8 cellular contexts compared by ENCODE assay signal in the genomic region with DNA sequence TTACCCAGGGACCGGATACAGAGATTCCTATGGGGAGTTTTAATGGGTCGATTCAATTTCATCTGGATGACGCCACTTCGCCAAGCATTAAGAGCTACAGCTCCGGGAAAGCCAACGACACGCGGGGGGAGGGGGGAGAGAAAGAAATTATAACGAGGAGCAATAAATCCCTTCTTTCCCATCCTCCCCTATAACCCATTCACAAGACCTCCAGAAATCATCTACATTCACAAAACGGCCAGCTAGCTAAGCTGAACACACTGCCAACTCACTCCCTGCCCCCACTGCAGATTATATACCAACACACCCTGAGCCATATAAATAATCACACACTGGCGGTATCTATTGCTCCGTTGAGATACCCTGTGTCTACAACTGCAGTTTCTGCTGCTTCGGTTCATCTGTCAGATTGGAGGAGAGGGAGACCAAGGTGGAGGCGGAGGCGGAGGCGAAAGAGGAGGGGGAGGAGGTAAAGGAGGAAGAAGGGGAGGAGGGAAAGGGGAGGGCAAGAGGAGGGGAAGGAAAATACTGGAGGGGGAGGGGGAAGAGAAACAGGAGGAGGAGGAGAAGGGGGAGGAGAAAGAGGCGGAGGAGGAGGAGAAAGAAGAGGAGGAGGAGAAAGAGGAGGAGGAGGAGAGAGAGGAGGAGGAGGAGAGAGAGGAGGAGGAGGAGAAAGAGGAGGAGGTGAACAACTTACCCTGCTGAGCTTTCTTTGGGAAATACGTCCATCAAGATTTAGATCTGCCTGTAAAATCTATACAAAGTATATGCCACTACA.
DNase-seq lines count a peak whose midpoint lies in the region; ATAC-seq and TF ChIP-seq lines count a peak whose summit lies in the region.

No MANE protein-coding gene starts in this region.

- no peak overlapping the region for H3K27ac Mint-ChIP-seq in activated CD4-positive, alpha-beta memory T cell treated with anti-CD3 and anti-CD28 coated beads for 36 hours

- peaks cover 2% of the 10 kb centered on the region for H3K9me3 Mint-ChIP-seq in activated CD4-positive, alpha-beta memory T cell treated with anti-CD3 and anti-CD28 coated beads for 36 hours

- H3K4me2 ChIP-seq in DOHH2 (ENCODE audit: low read length), result peak overlapping the region; percentile 50

- H3K27ac ChIP-seq in DOHH2 (ENCODE audit: low read depth, low read length) (no peak overlapping the region), tibial nerve (peak overlapping the region in 3 of 4 donors; percentile 40 to 58 (median 41))

- no peaks in the 10 kb centered on the region for H3F3A ChIP-seq in DOHH2 (ENCODE audit: control insufficient read depth, insufficient read depth)

- no peaks in the 10 kb centered on the region for H3K9me2 ChIP-seq in DOHH2 (replicated peaks; ENCODE audit: control insufficient read depth, low read length)

- no peak for TF ChIP-seq EP300 in tibial nerve (IDR thresholded peaks at IDR 0.05)

- ATAC-seq in esophagus mucosa (peak; percentile 85), GM19452 (IDR thresholded peaks at IDR 0.05; ENCODE audit: unreplicated experiment) (no peak)

- H3K79me2 ChIP-seq in DOHH2 (ENCODE audit: control insufficient read depth, low read length), result no peaks in the 10 kb centered on the region

- TF ChIP-seq POLR2A in NB4 (IDR thresholded peaks at IDR 0.05; ENCODE audit: extremely low read depth, insufficient read length), result no peak
- TF ChIP-seq POLR2A in tibial nerve (IDR thresholded peaks at IDR 0.05), result no peak

- H3K27me3 Mint-ChIP-seq in activated CD4-positive, alpha-beta memory T cell treated with anti-CD3 and anti-CD28 coated beads for 36 hours, result no peaks in the 10 kb centered on the region

- intact Hi-C loops in activated CD4-positive, alpha-beta memory T cell treated with anti-CD3 and anti-CD28 coated beads for 36 hours (cut with micrococcal nuclease), result loop anchor here (2.0 kb wide), 1 partner anchor 500 kb away; no protein-coding TSS in a partner anchor

- WGBS in tibial nerve, 2 donors, result 34 to 40% methylated on average over 17 to 18 of the region's 18 CpGs

- TF ChIP-seq CTCF in DOHH2 (IDR thresholded peaks at IDR 0.05; ENCODE audit: low read depth, low read length, poor library complexity, severe bottlenecking) (no peak), NB4 (IDR thresholded peaks at IDR 0.05; ENCODE audit: low read depth, low read length) (no peak), tibial nerve (IDR thresholded peaks at IDR 0.05) (no peak)

- H3K36me3 ChIP-seq in DOHH2 (ENCODE audit: control insufficient read depth, low read length), result no peaks in the 10 kb centered on the region
- H3K36me3 ChIP-seq in tibial nerve, result no peaks in the 10 kb centered on the region

- H3K4me1 ChIP-seq in DOHH2 (ENCODE audit: control insufficient read depth, low read length) (no peaks in the 10 kb centered on the region), tibial nerve (peaks cover 0 to 8% (median 0%) of the 10 kb centered on the region in 4 donors)

- peaks cover 9% of the 10 kb centered on the region for H3K4me1 Mint-ChIP-seq in activated CD4-positive, alpha-beta memory T cell treated with anti-CD3 and anti-CD28 coated beads for 36 hours (ENCODE audit: low read depth)

- H4K20me1 ChIP-seq in DOHH2 (ENCODE audit: control insufficient read depth, insufficient read depth, low read depth, low read length), result no peaks in the 10 kb centered on the region

- H3K36me3 Mint-ChIP-seq in activated CD4-positive, alpha-beta memory T cell treated with anti-CD3 and anti-CD28 coated beads for 36 hours, result no peaks in the 10 kb centered on the region

- H3K4me3 Mint-ChIP-seq in activated CD4-positive, alpha-beta memory T cell treated with anti-CD3 and anti-CD28 coated beads for 36 hours, result peak overlapping the region; percentile 76

- POLR2A ChIA-PET in activated CD4-positive, alpha-beta memory T cell treated with anti-CD3 and anti-CD28 coated beads for 36 hours (lab: Charles Lee), result no interaction called here

- CTCF ChIA-PET in activated CD4-positive, alpha-beta memory T cell treated with anti-CD3 and anti-CD28 coated beads for 36 hours (lab: Charles Lee), result no interaction called here

- DNase-seq in NB4 (ENCODE audit: low read depth), result peak; percentile 45
- DNase-seq in activated CD4-positive, alpha-beta memory T cell treated with anti-CD3 and anti-CD28 coated beads for 36 hours, result peak; percentile 52
- DNase-seq in myocyte (ENCODE audit: low read depth), result peak; percentile 65
- DNase-seq in tibial nerve (ENCODE audit: low spot score in 2 of 2), result peak in 1 of 2 donors; percentile 53
- DNase-seq in cortex of kidney (lab: John Stamatoyannopoulos, UW), result no peak

- peak overlapping the region; percentile 30; the same call in 1 of the 2 replicates for H3K4me3 ChIP-seq in DOHH2 (ENCODE audit: low read length)
- H3K4me3 ChIP-seq in NB4 (ENCODE audit: low read depth, low read length), result no peak overlapping the region
- peak overlapping the region in 3 of 4 donors; percentile 18 to 52 (median 21) for H3K4me3 ChIP-seq in tibial nerve

- no peaks in the 10 kb centered on the region; the same call in 1 of the 2 replicates for H3K27me3 ChIP-seq in DOHH2 (ENCODE audit: control insufficient read depth, low read length)
- H3K27me3 ChIP-seq in tibial nerve, result no peaks in the 10 kb centered on the region

- no peaks in the 10 kb centered on the region for H3K9me3 ChIP-seq in DOHH2 (ENCODE audit: control insufficient read depth, insufficient read depth, low read length)
- no peaks in the 10 kb centered on the region for H3K9me3 ChIP-seq in tibial nerve
